11 cellular contexts compared by ENCODE assay signal in genomic region chr18:8366656-8367055, GRCh38.
DNase-seq lines count a peak whose midpoint lies in the region; ATAC-seq and TF ChIP-seq lines count a peak whose summit lies in the region.
"Had no signal": no experiment of that assay in that cellular context is flagged by ENCODE, and none has a peak within 500 bp of the region (broad histone marks: within the 10 kb centered on the region; RNA-seq: fewer than 3 reads in every experiment).

No MANE protein-coding gene starts in this region.

- H3K9me3 Mint-ChIP-seq in activated T-helper 17 cell treated with anti-CD3 and anti-CD28 coated beads, Interleukin-2, amount 50 U/mL, for 72 hours = no peaks in the 10 kb centered on the region
- H3K9me3 Mint-ChIP-seq: IgD-negative memory B cell had no signal

- H3K27ac ChIP-seq in SK-N-SH (ENCODE audit: low read depth in 2 of 2, low read length in 1 of 2) (no peak overlapping the region; a peak in 1 of 4 replicates), suprapubic skin (no peak overlapping the region), spleen (no peak overlapping the region)
- H3K27ac ChIP-seq: tibial artery had no signal

- peaks cover 0 to 13% of the 10 kb centered on the region in 2 experiments; a peak in 1 of 4 replicates for H3K4me1 ChIP-seq in SK-N-SH (ENCODE audit: control insufficient read depth in 1 of 2, insufficient read depth in 2 of 2, low read depth in 1 of 2, low read length in 1 of 2)
- H3K4me1 ChIP-seq in suprapubic skin = peaks cover 10% of the 10 kb centered on the region
- H3K4me1 ChIP-seq in spleen = peaks cover 0 to 12% (median 9%) of the 10 kb centered on the region in 6 donors

- no peak overlapping the region for H3K27ac Mint-ChIP-seq in activated T-helper 17 cell treated with anti-CD3 and anti-CD28 coated beads, Interleukin-2, amount 50 U/mL, for 72 hours
- H3K27ac Mint-ChIP-seq: IgD-negative memory B cell had no signal

- POLR2A ChIA-PET in SK-N-SH (lab: Yijun Ruan, JAX) = no interaction called here

- TF ChIP-seq CTCF in SK-N-SH (IDR thresholded peaks at IDR 0.05) (no peak), suprapubic skin (IDR thresholded peaks at IDR 0.05) (no peak), spleen (IDR thresholded peaks at IDR 0.05 in 8 of 11, conservative IDR thresholded peaks at IDR 0.05 in 3 of 11) (no peak)

- H3K9me3 ChIP-seq in SK-N-SH = no peaks in the 10 kb centered on the region
- no peaks in the 10 kb centered on the region for H3K9me3 ChIP-seq in suprapubic skin
- no peaks in the 10 kb centered on the region for H3K9me3 ChIP-seq in spleen
- H3K9me3 ChIP-seq: tibial artery had no signal

- intact Hi-C loops in spleen (cut with DNase I; ENCODE audit: low total_unique reads) = no loop called here

- no peaks in the 10 kb centered on the region; the same call in 1 of the 2 replicates for H3K27me3 ChIP-seq in SK-N-SH (ENCODE audit: insufficient read depth)
- H3K27me3 ChIP-seq in suprapubic skin = peaks cover 5% of the 10 kb centered on the region
- peaks cover 0 to 47% (median 5%) of the 10 kb centered on the region in 7 donors for H3K27me3 ChIP-seq in spleen (replicated peaks in 1 of 7)
- H3K27me3 ChIP-seq: tibial artery had no signal

- DNase-seq in SK-N-SH (peak; percentile 48), left kidney (ENCODE audit: low read depth, low spot score) (peak; percentile 73), suprapubic skin (ENCODE audit: low spot score in 2 of 2) (no peak), spleen (no peak)
- DNase-seq in stimulated activated CD4-positive, alpha-beta T cell treated with anti-CD3 and anti-CD28 coated beads, Interleukin-12 subunit alpha, Interleukin-12 subunit beta, amount 100 ng/mL, for 4 hours = no peak
- DNase-seq: amniotic stem cell, tibial artery had no signal

- WGBS in SK-N-SH (ENCODE audit: low lambda C conversion rate) = 72% methylated on average over 9 of the region's 16 CpGs
- 53% methylated on average over 8 of the region's 16 CpGs for WGBS in suprapubic skin
- 70 to 83% (median 81%) methylated on average over 15 to 16 of the region's 16 CpGs for WGBS in spleen, 5 donors

- no peaks in the 10 kb centered on the region for H3F3A ChIP-seq in SK-N-SH (replicated peaks; ENCODE audit: insufficient read depth)

- ATAC-seq in SK-N-SH treated with all-trans-retinoic acid at 6 μM for 48 hours (no peak), GM18511 (IDR thresholded peaks at IDR 0.05; ENCODE audit: unreplicated experiment) (no peak)
- ATAC-seq in activated T-helper 17 cell treated with anti-CD3 and anti-CD28 coated beads, Interleukin-2, amount 50 U/mL, for 72 hours (replicated peaks) = no peak

- CTCF ChIA-PET in SK-N-SH (lab: Yijun Ruan, JAX) = interaction anchor here (1.8 kb wide), 1 partner anchor 114 kb away, joined by 6 read pairs; no protein-coding TSS in a partner anchor

- H3K36me3 Mint-ChIP-seq in activated T-helper 17 cell treated with anti-CD3 and anti-CD28 coated beads, Interleukin-2, amount 50 U/mL, for 72 hours (ENCODE audit: low read depth) = no peaks in the 10 kb centered on the region
- H3K36me3 Mint-ChIP-seq: IgD-negative memory B cell had no signal

- no peak overlapping the region for H3K4me2 ChIP-seq in SK-N-SH

- H3K9ac ChIP-seq in SK-N-SH = no peak overlapping the region

- TF ChIP-seq EP300 in SK-N-SH (IDR thresholded peaks at IDR 0.05; ENCODE audit: borderline replicate concordance in 1 of 2, low read depth in 1 of 2, low read length in 1 of 2) (no peak), suprapubic skin (IDR thresholded peaks at IDR 0.05) (no peak)

- H3K4me3 ChIP-seq in SK-N-SH (ENCODE audit: low read depth in 2 of 2, low read length in 1 of 2) = no peak overlapping the region
- H3K4me3 ChIP-seq in suprapubic skin = peak overlapping the region; percentile 35
- peak overlapping the region in 2 of 8 donors; percentile 42 to 62 for H3K4me3 ChIP-seq in spleen

- peaks cover 7% of the 10 kb centered on the region for H3K27me3 Mint-ChIP-seq in activated T-helper 17 cell treated with anti-CD3 and anti-CD28 coated beads, Interleukin-2, amount 50 U/mL, for 72 hours

- no peaks in the 10 kb centered on the region for H3K79me2 ChIP-seq in SK-N-SH (ENCODE audit: insufficient read depth)

- H3K9me2 ChIP-seq in SK-N-SH = no peaks in the 10 kb centered on the region

- no peaks in the 10 kb centered on the region for H4K20me1 ChIP-seq in SK-N-SH (ENCODE audit: insufficient read depth)

- no peak for TF ChIP-seq RAD21 in SK-N-SH (IDR thresholded peaks at IDR 0.05; ENCODE audit: low read length)

- TF ChIP-seq POLR2A in suprapubic skin (IDR thresholded peaks at IDR 0.05) = no peak
- TF ChIP-seq POLR2A in spleen (IDR thresholded peaks at IDR 0.05) = no peak

- no peak overlapping the region for H2AFZ ChIP-seq in SK-N-SH (ENCODE audit: low read depth)

- no peaks in the 10 kb centered on the region for H3K4me1 Mint-ChIP-seq in activated T-helper 17 cell treated with anti-CD3 and anti-CD28 coated beads, Interleukin-2, amount 50 U/mL, for 72 hours

- H3K4me3 Mint-ChIP-seq in activated T-helper 17 cell treated with anti-CD3 and anti-CD28 coated beads, Interleukin-2, amount 50 U/mL, for 72 hours = peak overlapping the region; percentile 31

- H3K36me3 ChIP-seq in SK-N-SH (replicated peaks in 1 of 2; ENCODE audit: control insufficient read depth in 1 of 2, insufficient read depth in 2 of 2, low read length in 1 of 2) = no peaks in the 10 kb centered on the region
- H3K36me3 ChIP-seq in suprapubic skin = no peaks in the 10 kb centered on the region
- no peaks in the 10 kb centered on the region for H3K36me3 ChIP-seq in spleen
- H3K36me3 ChIP-seq: tibial artery had no signal

TF ChIP-seq in SK-N-SH, 30 proteins besides CTCF, POLR2A, EP300 and RAD21 (continues in another document):
- no peak for TF ChIP-seq USF1 (IDR thresholded peaks at IDR 0.05; ENCODE audit: borderline replicate concordance, low read depth)
- no peak for TF ChIP-seq POLR2AphosphoS5 (IDR thresholded peaks at IDR 0.05; ENCODE audit: low read depth, low read length)
- TF ChIP-seq NRF1 (IDR thresholded peaks at IDR 0.05; ENCODE audit: low read depth, low read length) = no peak
- no peak for TF ChIP-seq IRF3 (IDR thresholded peaks at IDR 0.05; ENCODE audit: low read depth, low read length)
- no peak for TF ChIP-seq NFIC (IDR thresholded peaks at IDR 0.05; ENCODE audit: borderline replicate concordance)
- TF ChIP-seq FOSL2 (IDR thresholded peaks at IDR 0.05; ENCODE audit: borderline replicate concordance, low read depth) = no peak
- no peak for TF ChIP-seq RFX5 (IDR thresholded peaks at IDR 0.05; ENCODE audit: low read length)

TF ChIP-seq in SK-N-SH treated with all-trans-retinoic acid at 6 μM for 48 hours, 23 proteins besides CTCF, POLR2A, EP300 and RAD21:
- TF ChIP-seq ESRRG (CRISPR knock-in tag; IDR thresholded peaks at IDR 0.05) (no peak), GLIS3 (CRISPR knock-in tag; IDR thresholded peaks at IDR 0.05) (no peak), CSDC2 (CRISPR knock-in tag; IDR thresholded peaks at IDR 0.05) (no peak), SNAI2 (CRISPR knock-in tag; IDR thresholded peaks at IDR 0.05) (no peak), ARNTL (CRISPR knock-in tag; IDR thresholded peaks at IDR 0.05; ENCODE audit: borderline replicate concordance, low read depth) (no peak), TCF4 (CRISPR knock-in tag; IDR thresholded peaks at IDR 0.05; ENCODE audit: borderline replicate concordance) (no peak), OSR1 (CRISPR knock-in tag; IDR thresholded peaks at IDR 0.05) (no peak)
TF ChIP-seq in SK-N-SH treated with all-trans-retinoic acid at 6 μM for 48 hours: peak in this region for 0.

Comparison
In these comparisons a context has a peak if more than half of its experiments do, and no peak if none do; other contexts are left out.
1. DNase-seq: peak in SK-N-SH (single experiment) and left kidney (single experiment); none in suprapubic skin (0 of 2), spleen (single experiment) and stimulated activated CD4-positive, alpha-beta T cell treated with anti-CD3 and anti-CD28 coated beads, Interleukin-12 subunit alpha, Interleukin-12 subunit beta, amount 100 ng/mL, for 4 hours (single experiment).